In genomic region chr5:168413062-168413461, GRCh38 we compare ENCODE assay signal across 19 cellular contexts.
DNase-seq lines count a peak whose midpoint lies in the region; ATAC-seq and TF ChIP-seq lines count a peak whose summit lies in the region.
"Had no signal": no experiment of that assay in that cellular context is flagged by ENCODE, and none has a peak within 500 bp of the region (broad histone marks: within the 10 kb centered on the region; RNA-seq: fewer than 3 reads in every experiment).

No MANE protein-coding gene starts in this region.

- H3K27ac ChIP-seq in HEK293 (ENCODE audit: extremely low read depth, low read depth, low read length), result no peak overlapping the region
- H3K27ac ChIP-seq: A549 had no signal

- CTCF ChIA-PET in HEK293 (lab: Yijun Ruan, JAX), result no interaction called here

- peak; percentile 48 for ATAC-seq in mucosa of descending colon
- no peak for ATAC-seq in HG02973 (IDR thresholded peaks at IDR 0.05; ENCODE audit: unreplicated experiment)
- no peak for ATAC-seq in HG03135 (IDR thresholded peaks at IDR 0.05; ENCODE audit: unreplicated experiment)
- ATAC-seq: A549, K562, Panc1, Right ventricle myocardium inferior had no signal

- no peaks in the 10 kb centered on the region for H3K9me3 ChIP-seq in HEK293 (ENCODE audit: control insufficient read depth, insufficient read depth, low read depth, low read length)
- no peaks in the 10 kb centered on the region for H3K9me3 ChIP-seq in mucosa of descending colon
- H3K9me3 ChIP-seq: A549, Caco-2 had no signal

- peaks cover 5 to 44% of the 10 kb centered on the region in 2 experiments; a peak in 2 of 3 replicates for H3K36me3 ChIP-seq in HEK293 (ENCODE audit: control insufficient read depth in 2 of 2, insufficient read depth in 1 of 2, low read length in 2 of 2)
- H3K36me3 ChIP-seq in mucosa of descending colon (ENCODE audit: low read depth), result no peaks in the 10 kb centered on the region

- POLR2A ChIA-PET in HEK293 (lab: Yijun Ruan, JAX), result no interaction called here

- TF ChIP-seq CTCF in HEK293 (tag by site-specific recombination; IDR thresholded peaks at IDR 0.05) (no peak), epithelial cell of esophagus (IDR thresholded peaks at IDR 0.05; ENCODE audit: insufficient read depth, low read depth, low read length, missing control alignments) (no peak), mucosa of descending colon (IDR thresholded peaks at IDR 0.05) (no peak)

- DNase-seq in NCI-H226 (peak; percentile 55), epithelial cell of esophagus (ENCODE audit: low read depth) (peak; percentile 97), mucosa of descending colon (peak in 1 of 3 donors; percentile 16), NCI-H1417 treated with DMSO at 0.1 percent for 48 hours (lab: John Stamatoyannopoulos, UW) (no peak), nucleus accumbens (lab: John Stamatoyannopoulos, UW) (no peak)
- DNase-seq: Caco-2; CD4-positive, alpha-beta T cell; H7; NCI-H1105 treated with DMSO at 0.1 percent for 48 hours; NCI-H1694 treated with DMSO at 0.1 percent for 48 hours; NCI-H345; NCI-H524 treated with DMSO at 0.1 percent for 48 hours had no signal

- H3K4me1 ChIP-seq in HEK293 (ENCODE audit: control insufficient read depth, insufficient read depth, low read length) (no peaks in the 10 kb centered on the region), mucosa of descending colon (ENCODE audit: low read depth) (no peaks in the 10 kb centered on the region)

- intact Hi-C loops in mucosa of descending colon (cut with DNase I, micrococcal nuclease), result no loop called here

- H3K4me3 ChIP-seq in HEK293 (ENCODE audit: low read depth, low read length) (no peak overlapping the region), epithelial cell of esophagus (ENCODE audit: low read length) (no peak overlapping the region), mucosa of descending colon (no peak overlapping the region)
- H3K4me3 ChIP-seq: A549, K562 had no signal

TF ChIP-seq in HEK293, 187 proteins besides CTCF, POLR2A, EP300 and RAD21:
- no peak for TF ChIP-seq ZNF239 (tag by site-specific recombination; IDR thresholded peaks at IDR 0.05)
- TF ChIP-seq, protein P1, sequence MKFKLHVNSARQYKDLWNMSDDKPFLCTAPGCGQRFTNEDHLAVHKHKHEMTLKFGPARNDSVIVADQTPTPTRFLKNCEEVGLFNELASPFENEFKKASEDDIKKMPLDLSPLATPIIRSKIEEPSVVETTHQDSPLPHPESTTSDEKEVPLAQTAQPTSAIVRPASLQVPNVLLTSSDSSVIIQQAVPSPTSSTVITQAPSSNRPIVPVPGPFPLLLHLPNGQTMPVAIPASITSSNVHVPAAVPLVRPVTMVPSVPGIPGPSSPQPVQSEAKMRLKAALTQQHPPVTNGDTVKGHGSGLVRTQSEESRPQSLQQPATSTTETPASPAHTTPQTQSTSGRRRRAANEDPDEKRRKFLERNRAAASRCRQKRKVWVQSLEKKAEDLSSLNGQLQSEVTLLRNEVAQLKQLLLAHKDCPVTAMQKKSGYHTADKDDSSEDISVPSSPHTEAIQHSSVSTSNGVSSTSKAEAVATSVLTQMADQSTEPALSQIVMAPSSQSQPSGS (tag by site-specific recombination; IDR thresholded peaks at IDR 0.05; ENCODE audit: low read depth), result peak; percentile 62

Comparison
In these comparisons a context has a peak if more than half of its experiments do, and no peak if none do; other contexts are left out.
1. DNase-seq: peak in NCI-H226 (single experiment) and epithelial cell of esophagus (single experiment); none in NCI-H1417 treated with DMSO at 0.1 percent for 48 hours (single experiment) and nucleus accumbens (0 of 56).